29 cellular contexts compared by ENCODE assay signal in genomic region chr5:82332889-82333619, GRCh38. TPM values are rescaled to one million over a fixed set of nuclear protein-coding genes. Genes with fewer than 3 reads are reported as not detected.
A peak's percentile ranks its signal among the peaks of the same experiment; 100 is the strongest.
DNase-seq lines count a peak whose midpoint lies in the region; ATAC-seq and TF ChIP-seq lines count a peak whose summit lies in the region.
"Had no signal": no experiment of that assay in that cellular context is flagged by ENCODE, and none has a peak within 500 bp of the region (broad histone marks: within the 10 kb centered on the region; RNA-seq: fewer than 3 reads in every experiment).

No MANE protein-coding gene starts in this region.

- no peak overlapping the region for H2AK5ac ChIP-seq in mesenchymal stem cell (ENCODE audit: low read length, severe bottlenecking)

- no peak overlapping the region for H3K4ac ChIP-seq in mesenchymal stem cell (ENCODE audit: low read depth in 1 of 2, low read length in 2 of 2)

- H3K4me1 Mint-ChIP-seq in brain, result peaks cover 49% of the 10 kb centered on the region
- H3K4me1 Mint-ChIP-seq: activated B cell treated with CpG ODN at 0.5 μM for 24 hours; activated naive CD8-positive, alpha-beta T cell treated with anti-CD3 and anti-CD28 coated beads for 36 hours; GM23338; stimulated activated naive CD8-positive, alpha-beta T cell treated with anti-CD3 and anti-CD28 coated beads, Interleukin-15, amount 100 ng/mL, for 72 hours had no signal

- no CpG with 5 or more reads among the region's 2 CpGs for WGBS in mesenchymal stem cell

- H3K9me3 ChIP-seq in left ventricle myocardium inferior (replicated peaks) (no peaks in the 10 kb centered on the region), mesenchymal stem cell (ENCODE audit: control insufficient read depth, low read length) (no peaks in the 10 kb centered on the region), vagina (no peaks in the 10 kb centered on the region)
- H3K9me3 ChIP-seq: gastroesophageal sphincter, neutrophil, upper lobe of left lung had no signal

- DNase-seq in left ventricle myocardium inferior (no peak), Right ventricle myocardium superior (no peak), mesenchymal stem cell (peak; percentile 65), vagina (ENCODE audit: extremely low spot score in 2 of 2) (no peak), cerebellar cortex (ENCODE audit: low spot score) (no peak), HEK293T (ENCODE audit: extremely low spot score) (no peak)
- DNase-seq: activated B cell treated with CpG ODN at 0.5 μM for 24 hours; activated CD4-positive, alpha-beta T cell treated with anti-CD3 and anti-CD28 coated beads, Interleukin-2, amount 50 U/mL, for 48 hours; activated CD8-positive, alpha-beta memory T cell treated with anti-CD3 and anti-CD28 coated beads, Interleukin-2, amount 50 U/mL, for 48 hours; activated naive CD8-positive, alpha-beta T cell treated with anti-CD3 and anti-CD28 coated beads for 36 hours; COR-L47; DMS79 treated with DMSO at 0.1 percent for 48 hours; kidney glomerular epithelial cell; mammary epithelial cell; MM.1S; NCI-H1436; NCI-H2171 treated with DMSO at 0.1 percent for 48 hours; NCI-H526 treated with DMSO at 0.1 percent for 48 hours; stimulated activated CD4-positive, alpha-beta T cell treated with anti-CD3 and anti-CD28 coated beads, Interleukin-4, amount 100 ng/mL, for 24 hours; stimulated activated naive CD8-positive, alpha-beta T cell treated with anti-CD3 and anti-CD28 coated beads, Interleukin-15, amount 100 ng/mL, for 72 hours; T1000; upper lobe of left lung had no signal

- ATAC-seq in Right ventricle myocardium superior (ENCODE audit: poor library complexity) (no peak), HG03457 (IDR thresholded peaks at IDR 0.05; ENCODE audit: unreplicated experiment) (no peak)
- ATAC-seq: GM23338; stimulated activated naive CD8-positive, alpha-beta T cell treated with anti-CD3 and anti-CD28 coated beads, Interleukin-15, amount 100 ng/mL, for 72 hours had no signal

- intact Hi-C loops in left ventricle myocardium inferior (cut with micrococcal nuclease), result no loop called here
- intact Hi-C loops in Right ventricle myocardium superior (cut with DNase I), result no loop called here
- intact Hi-C loops in vagina (cut with DNase I), result no loop called here

- H3K4me2 ChIP-seq in mesenchymal stem cell (ENCODE audit: low read length, poor library complexity, severe bottlenecking), result no peak overlapping the region
- H3K4me2 ChIP-seq: GM23338 had no signal

- no peak overlapping the region for H4K8ac ChIP-seq in mesenchymal stem cell (ENCODE audit: low read length)

- no peak overlapping the region for H4K91ac ChIP-seq in mesenchymal stem cell (ENCODE audit: low read length)

- peaks cover 48% of the 10 kb centered on the region for H3K4me1 ChIP-seq in left ventricle myocardium inferior
- H3K4me1 ChIP-seq in mesenchymal stem cell (ENCODE audit: control insufficient read depth, insufficient read depth, low read depth, low read length), result peaks cover 4% of the 10 kb centered on the region
- peaks cover 11% of the 10 kb centered on the region for H3K4me1 ChIP-seq in vagina

- no peak overlapping the region for H3K4me3 ChIP-seq in left ventricle myocardium inferior
- no peak overlapping the region for H3K4me3 ChIP-seq in mesenchymal stem cell (ENCODE audit: insufficient read depth in 1 of 2, low read depth in 1 of 2, low read length in 2 of 2)
- no peak overlapping the region for H3K4me3 ChIP-seq in vagina
- H3K4me3 ChIP-seq: gastroesophageal sphincter, GM23338, upper lobe of left lung had no signal

- H3K4me3 Mint-ChIP-seq in brain, result peak overlapping the region in 1 of 5 experiments; percentile 7
- H3K4me3 Mint-ChIP-seq: activated B cell treated with CpG ODN at 0.5 μM for 24 hours; activated naive CD8-positive, alpha-beta T cell treated with anti-CD3 and anti-CD28 coated beads for 36 hours; GM23338; stimulated activated naive CD8-positive, alpha-beta T cell treated with anti-CD3 and anti-CD28 coated beads, Interleukin-15, amount 100 ng/mL, for 72 hours had no signal

- H2BK12ac ChIP-seq in mesenchymal stem cell (ENCODE audit: low read length in 2 of 2), result no peak overlapping the region

- H2BK5ac ChIP-seq in mesenchymal stem cell (ENCODE audit: low read depth, low read length, poor library complexity, severe bottlenecking), result no peak overlapping the region

- H3K23ac ChIP-seq in mesenchymal stem cell (ENCODE audit: low read length in 2 of 2), result no peak overlapping the region

- H3K18ac ChIP-seq in mesenchymal stem cell (ENCODE audit: low read depth in 1 of 2, low read length in 2 of 2), result no peak overlapping the region

- peak overlapping the region in 3 of 5 experiments; percentile 11 to 68 (median 32) for H3K27ac Mint-ChIP-seq in brain
- H3K27ac Mint-ChIP-seq: activated B cell treated with CpG ODN at 0.5 μM for 24 hours; activated naive CD8-positive, alpha-beta T cell treated with anti-CD3 and anti-CD28 coated beads for 36 hours; activated T-helper 2 cell treated with anti-CD3 and anti-CD28 coated beads, Interferon-gamma antibody, Interleukin-2, Interleukin-4, amounts not matched to agents 10 μg/mL and 5 μg/mL and 100 μg/mL, durations not matched to agents 14 hours and 24 hours and 36 hours; GM23338; stimulated activated naive CD8-positive, alpha-beta T cell treated with anti-CD3 and anti-CD28 coated beads, Interleukin-15, amount 100 ng/mL, for 72 hours had no signal

- H2AFZ ChIP-seq in mesenchymal stem cell (ENCODE audit: low read depth, low read length), result no peak overlapping the region

- no peak overlapping the region for H2BK15ac ChIP-seq in mesenchymal stem cell (ENCODE audit: low read depth, poor library complexity, severe bottlenecking)

- CTCF ChIA-PET in HEK293T (lab: Yijun Ruan, JAX), result no interaction called here

- peaks cover 0 to 12% (median 3%) of the 10 kb centered on the region in 5 experiments for H3K9me3 Mint-ChIP-seq in brain
- H3K9me3 Mint-ChIP-seq: activated T-helper 2 cell treated with anti-CD3 and anti-CD28 coated beads, Interferon-gamma antibody, Interleukin-2, Interleukin-4, amounts not matched to agents 10 μg/mL and 5 μg/mL and 100 μg/mL, durations not matched to agents 14 hours and 24 hours and 36 hours had no signal

- H3K27me3 Mint-ChIP-seq in brain, result no peaks in the 10 kb centered on the region
- H3K27me3 Mint-ChIP-seq: activated B cell treated with CpG ODN at 0.5 μM for 24 hours; activated naive CD8-positive, alpha-beta T cell treated with anti-CD3 and anti-CD28 coated beads for 36 hours; stimulated activated naive CD8-positive, alpha-beta T cell treated with anti-CD3 and anti-CD28 coated beads, Interleukin-15, amount 100 ng/mL, for 72 hours had no signal

- H3K79me1 ChIP-seq in mesenchymal stem cell (replicated peaks; ENCODE audit: low read length, poor library complexity, severe bottlenecking), result no peaks in the 10 kb centered on the region

- POLR2A ChIA-PET in HEK293T (lab: Yijun Ruan, JAX), result no interaction called here

- TF ChIP-seq CTCF in left ventricle myocardium inferior (IDR thresholded peaks at IDR 0.05; ENCODE audit: borderline replicate concordance) (no peak), brain (conservative IDR thresholded peaks at IDR 0.05) (no peak), vagina (IDR thresholded peaks at IDR 0.05) (no peak)

- H2BK120ac ChIP-seq in mesenchymal stem cell (ENCODE audit: low read depth, low read length), result no peak overlapping the region

- H3K36me3 ChIP-seq in left ventricle myocardium inferior (no peaks in the 10 kb centered on the region), mesenchymal stem cell (ENCODE audit: control insufficient read depth in 1 of 2, insufficient read depth in 2 of 2, low read depth in 1 of 2, low read length in 2 of 2) (no peaks in the 10 kb centered on the region), vagina (no peaks in the 10 kb centered on the region)
- H3K36me3 ChIP-seq: gastroesophageal sphincter, neutrophil, upper lobe of left lung had no signal

- no peak for TF ChIP-seq POLR2A in vagina (IDR thresholded peaks at IDR 0.05)

- peak overlapping the region; percentile 53 for H3K9ac ChIP-seq in mesenchymal stem cell (ENCODE audit: low read length)

- no peaks in the 10 kb centered on the region for H3K27me3 ChIP-seq in left ventricle myocardium inferior (ENCODE audit: low read depth)
- no peaks in the 10 kb centered on the region for H3K27me3 ChIP-seq in mesenchymal stem cell (ENCODE audit: control insufficient read depth in 1 of 2, insufficient read depth in 1 of 2, low read length in 2 of 2)
- no peaks in the 10 kb centered on the region for H3K27me3 ChIP-seq in vagina
- H3K27me3 ChIP-seq: gastroesophageal sphincter, neutrophil, upper lobe of left lung had no signal

- no peak overlapping the region for H3K14ac ChIP-seq in mesenchymal stem cell (ENCODE audit: low read length in 2 of 2)

- H3K27ac ChIP-seq in left ventricle myocardium inferior (replicated peaks) (peak overlapping the region; percentile 58), mesenchymal stem cell (ENCODE audit: low read length, poor library complexity, severe bottlenecking) (no peak overlapping the region), vagina (peak overlapping the region; percentile 52)
- H3K27ac ChIP-seq: HL-60, neutrophil had no signal

- peaks cover 10% of the 10 kb centered on the region for H3K36me3 Mint-ChIP-seq in brain
- H3K36me3 Mint-ChIP-seq: activated naive CD8-positive, alpha-beta T cell treated with anti-CD3 and anti-CD28 coated beads for 36 hours had no signal

TF ChIP-seq in HEK293T, 16 proteins besides CTCF, POLR2A, EP300 and RAD21 (continues in another document):
- no peak for TF ChIP-seq LEF1 (IDR thresholded peaks at IDR 0.05; ENCODE audit: borderline replicate concordance)
- TF ChIP-seq SUZ12 (IDR thresholded peaks at IDR 0.05), result no peak
- no peak for TF ChIP-seq PKNOX1 (IDR thresholded peaks at IDR 0.05)
- no peak for TF ChIP-seq TARDBP (IDR thresholded peaks at IDR 0.05)
- no peak for TF ChIP-seq ELF4 (IDR thresholded peaks at IDR 0.05)
- TF ChIP-seq SP1 (IDR thresholded peaks at IDR 0.05), result no peak
- TF ChIP-seq ZNF384 (IDR thresholded peaks at IDR 0.05), result no peak
- TF ChIP-seq CTBP1 (IDR thresholded peaks at IDR 0.05; ENCODE audit: borderline replicate concordance), result no peak
- TF ChIP-seq L3MBTL2 (conservative IDR thresholded peaks at IDR 0.05), result no peak
- no peak for TF ChIP-seq NFRKB (IDR thresholded peaks at IDR 0.05)
- no peak for TF ChIP-seq FOXK2 (IDR thresholded peaks at IDR 0.05)

RNA-seq across cellular contexts. Expression of gene RPS23, which starts 54.9 kb away (rescaled TPM):
- total RNA-seq in left ventricle myocardium inferior (1,103 TPM), Right ventricle myocardium superior (1,193 TPM), vagina (2,334 TPM)
- polyA plus RNA-seq in brain (ENCODE audit: insufficient read depth, low read depth, low replicate concordance), result 2,515 TPM
- polyA plus RNA-seq in mesenchymal stem cell (2013, experiment 1 of 2), result 2,982 TPM
- polyA plus RNA-seq in mesenchymal stem cell (2013, experiment 2 of 2), result 3,039 TPM
